Comparison of ENCODE assay signal across 9 cellular contexts in genomic region chr10:129962558-129963075, GRCh38. TPM values are rescaled to one million over a fixed set of nuclear protein-coding genes. Genes with fewer than 3 reads are reported as not detected.
DNase-seq lines count a peak whose midpoint lies in the region; ATAC-seq and TF ChIP-seq lines count a peak whose summit lies in the region.
"Had no signal": no experiment of that assay in that cellular context is flagged by ENCODE, and none has a peak within 500 bp of the region (broad histone marks: within the 10 kb centered on the region; RNA-seq: fewer than 3 reads in every experiment).

No MANE protein-coding gene starts in this region.

- no peak for TF ChIP-seq CTCF in left ventricle myocardium inferior (IDR thresholded peaks at IDR 0.05; ENCODE audit: borderline replicate concordance)
- TF ChIP-seq CTCF in colonic mucosa (IDR thresholded peaks at IDR 0.05), result no peak
- TF ChIP-seq CTCF in vagina (IDR thresholded peaks at IDR 0.05), result no peak
- TF ChIP-seq CTCF in left lung (IDR thresholded peaks at IDR 0.05), result no peak

- peaks cover 53 to 67% (median 53%) of the 10 kb centered on the region in 3 donors for H3K27me3 Mint-ChIP-seq in naive B cell

- intact Hi-C loops in left ventricle myocardium inferior (cut with micrococcal nuclease), result no loop called here
- intact Hi-C loops in Right ventricle myocardium superior (cut with DNase I), result no loop called here
- intact Hi-C loops in colonic mucosa (cut with DNase I), result no loop called here
- intact Hi-C loops in vagina (cut with DNase I), result loop anchor here (5.0 to 10.0 kb wide), 2 partner anchors 268 to 865 kb away; no protein-coding TSS in a partner anchor
- intact Hi-C loops in left lung (cut with DNase I), result loop anchor here in 1 of 2 donors (10.0 kb wide), 1 partner anchor 928 kb away; no protein-coding TSS in a partner anchor

- peak overlapping the region; percentile 75 for H3K4me3 ChIP-seq in left ventricle myocardium inferior
- H3K4me3 ChIP-seq in colonic mucosa, result peak overlapping the region; percentile 41
- H3K4me3 ChIP-seq in vagina, result peak overlapping the region; percentile 49 to 76
- H3K4me3 ChIP-seq in left lung, result peak overlapping the region in 1 of 2 donors; percentile 44

- H3K36me3 ChIP-seq in left ventricle myocardium inferior (no peaks in the 10 kb centered on the region), colonic mucosa (no peaks in the 10 kb centered on the region), vagina (no peaks in the 10 kb centered on the region), left lung (no peaks in the 10 kb centered on the region)

- H3K27ac Mint-ChIP-seq in naive B cell, result peak overlapping the region in 3 of 6 donors; percentile 62 to 90 (median 87)

- ATAC-seq in Right ventricle myocardium superior (ENCODE audit: poor library complexity) (no peak), naive B cell (ENCODE audit: low read depth in 2 of 2) (no peak), left lung (no peak)

- H3K4me3 Mint-ChIP-seq in naive B cell, result peak overlapping the region; percentile 36 to 89 (median 80)

- peaks cover 11 to 21% (median 16%) of the 10 kb centered on the region in 3 donors for H3K4me1 Mint-ChIP-seq in naive B cell

- DNase-seq in left ventricle myocardium inferior (no peak), Right ventricle myocardium superior (no peak), colonic mucosa (no peak), naive B cell (no peak), vagina (ENCODE audit: extremely low spot score in 2 of 2) (peak; percentile 5 to 55), left lung (no peak), HK-2 (ENCODE audit: unreplicated experiment) (no peak), NCI-H2107 treated with DMSO at 0.1 percent for 48 hours (lab: John Stamatoyannopoulos, UW; ENCODE audit: unreplicated experiment) (no peak)

- TF ChIP-seq POLR2A in vagina (IDR thresholded peaks at IDR 0.05), result no peak

- H3K36me3 Mint-ChIP-seq in naive B cell, result peaks cover 0 to 5% of the 10 kb centered on the region in 2 donors

- no peaks in the 10 kb centered on the region for H3K9me3 ChIP-seq in left ventricle myocardium inferior (replicated peaks)
- H3K9me3 ChIP-seq in colonic mucosa, result no peaks in the 10 kb centered on the region
- H3K9me3 ChIP-seq in vagina, result no peaks in the 10 kb centered on the region
- no peaks in the 10 kb centered on the region for H3K9me3 ChIP-seq in left lung

- H3K4me1 ChIP-seq in left ventricle myocardium inferior (peaks cover 59% of the 10 kb centered on the region), colonic mucosa (peaks cover 6% of the 10 kb centered on the region), vagina (peaks cover 15% of the 10 kb centered on the region), left lung (peaks cover 0 to 49% of the 10 kb centered on the region in 2 donors)

- peaks cover 0 to 37% (median 15%) of the 10 kb centered on the region in 7 donors for H3K9me3 Mint-ChIP-seq in naive B cell

- H3K27me3 ChIP-seq in left ventricle myocardium inferior (ENCODE audit: low read depth) (peaks cover 99% of the 10 kb centered on the region), colonic mucosa (peaks cover 96% of the 10 kb centered on the region), vagina (peaks cover 27% of the 10 kb centered on the region), left lung (peaks cover 96 to 100% of the 10 kb centered on the region in 2 donors)

- H3K27ac ChIP-seq in left ventricle myocardium inferior (replicated peaks), result peak overlapping the region; percentile 93
- no peak overlapping the region for H3K27ac ChIP-seq in colonic mucosa
- H3K27ac ChIP-seq in vagina, result peak overlapping the region; percentile 57
- no peak overlapping the region for H3K27ac ChIP-seq in left lung
- H3K27ac ChIP-seq: epithelial cell of prostate had no signal

- no peak overlapping the region for H3K9ac ChIP-seq in colonic mucosa (ENCODE audit: low read depth in 2 of 2, low read length in 2 of 2)

RNA-seq across cellular contexts. Expression of gene EBF3, which starts 1.5 kb away (rescaled TPM):
- total RNA-seq in left ventricle myocardium inferior, result 6.2 TPM
- 6.2 TPM for total RNA-seq in Right ventricle myocardium superior
- total RNA-seq in colonic mucosa, result under 1 TPM; 0.12 to 0.80 TPM
- not detected for polyA plus RNA-seq in naive B cell (ENCODE audit: low read depth in 6 of 6)
- 10.6 TPM for total RNA-seq in vagina
- under 1 TPM in 1 of 2 donors, not detected in 1; 0.10 TPM for total RNA-seq in left lung

Comparison
In these comparisons a context has a peak if more than half of its experiments do, and no peak if none do; other contexts are left out.
1. DNase-seq: peak in vagina (2 of 2); none in left ventricle myocardium inferior (single experiment), Right ventricle myocardium superior (single experiment), colonic mucosa (single experiment), naive B cell (single experiment), left lung (0 of 2), HK-2 (single experiment) and NCI-H2107 treated with DMSO at 0.1 percent for 48 hours (single experiment).
2. H3K27ac ChIP-seq: peak in left ventricle myocardium inferior (single experiment) and vagina (single experiment); none in colonic mucosa (single experiment) and left lung (0 of 2).